In genomic region chr11:117513666-117514065, GRCh38 we compare ENCODE assay signal across 24 cellular contexts.
"Had no signal": no experiment of that assay in that cellular context is flagged by ENCODE, and none has a peak within 500 bp of the region (broad histone marks: within the 10 kb centered on the region; RNA-seq: fewer than 3 reads in every experiment).

No MANE protein-coding gene starts in this region.

- H3K36me3 ChIP-seq: SJSA1 had no signal

- H3K9me3 Mint-ChIP-seq: activated CD4-positive, alpha-beta T cell treated with anti-CD3 and anti-CD28 coated beads, Interleukin-2, amount 10 ng/mL, durations not matched to agents 7 days and 5 days; activated CD8-positive, alpha-beta T cell treated with anti-CD3 and anti-CD28 coated beads for 36 hours; activated naive CD4-positive, alpha-beta T cell treated with anti-CD3 and anti-CD28 coated beads, Interleukin-2, amount 10 ng/mL, durations not matched to agents 7 days and 5 days; activated naive CD8-positive, alpha-beta T cell treated with anti-CD3 and anti-CD28 coated beads for 36 hours; activated T-cell treated with anti-CD3 and anti-CD28 coated beads, Interleukin-2, amount 50 U/mL, for 72 hours; activated T-helper 2 cell treated with anti-CD3 and anti-CD28 coated beads, Interferon-gamma antibody, Interleukin-2, Interleukin-4, amounts not matched to agents 10 μg/mL and 5 μg/mL and 100 μg/mL, durations not matched to agents 14 hours and 24 hours and 36 hours had no signal

- ATAC-seq: activated CD8-positive, alpha-beta T cell treated with anti-CD3 and anti-CD28 coated beads for 36 hours; activated T-cell treated with anti-CD3 and anti-CD28 coated beads, Interleukin-2, amount 50 U/mL, for 72 hours; K562; Panc1 had no signal

- H3K36me3 Mint-ChIP-seq: activated naive CD4-positive, alpha-beta T cell treated with anti-CD3 and anti-CD28 coated beads, Interleukin-2, amount 10 ng/mL, durations not matched to agents 7 days and 5 days; activated naive CD8-positive, alpha-beta T cell treated with anti-CD3 and anti-CD28 coated beads for 36 hours had no signal

- H3K27me3 ChIP-seq: SJSA1 had no signal

- H3K9me3 ChIP-seq: SJSA1 had no signal

- H3K4me3 Mint-ChIP-seq: activated CD4-positive, alpha-beta T cell treated with anti-CD3 and anti-CD28 coated beads, Interleukin-2, amount 10 ng/mL, durations not matched to agents 7 days and 5 days; activated CD8-positive, alpha-beta T cell treated with anti-CD3 and anti-CD28 coated beads for 36 hours; activated naive CD4-positive, alpha-beta T cell treated with anti-CD3 and anti-CD28 coated beads, Interleukin-2, amount 10 ng/mL, durations not matched to agents 7 days and 5 days; activated naive CD8-positive, alpha-beta T cell treated with anti-CD3 and anti-CD28 coated beads for 36 hours; activated T-cell treated with anti-CD3 and anti-CD28 coated beads, Interleukin-2, amount 50 U/mL, for 72 hours had no signal

- H3K27me3 Mint-ChIP-seq: activated CD4-positive, alpha-beta T cell treated with anti-CD3 and anti-CD28 coated beads, Interleukin-2, amount 10 ng/mL, durations not matched to agents 7 days and 5 days; activated CD8-positive, alpha-beta T cell treated with anti-CD3 and anti-CD28 coated beads for 36 hours; activated naive CD8-positive, alpha-beta T cell treated with anti-CD3 and anti-CD28 coated beads for 36 hours had no signal

- DNase-seq: activated CD4-positive, alpha-beta T cell treated with anti-CD3 and anti-CD28 coated beads, Interleukin-2, amount 10 ng/mL, durations not matched to agents 7 days and 5 days; activated CD4-positive, CD25-positive, alpha-beta regulatory T cell; activated CD8-positive, alpha-beta memory T cell treated with anti-CD3 and anti-CD28 coated beads, Interleukin-2, amount 50 U/mL, for 4 hours; activated CD8-positive, alpha-beta T cell treated with anti-CD3 and anti-CD28 coated beads for 36 hours; activated gamma-delta T cell treated with Interleukin-2 at 50 U/mL for 16 hours; activated naive CD4-positive, alpha-beta T cell treated with anti-CD3 and anti-CD28 coated beads, Interleukin-2, amount 10 ng/mL, durations not matched to agents 7 days and 5 days; activated naive CD8-positive, alpha-beta T cell treated with anti-CD3 and anti-CD28 coated beads for 36 hours; activated T-cell treated with anti-CD3 and anti-CD28 coated beads, Interleukin-2, amount 50 U/mL, for 72 hours; Karpas-422; MM.1S; NCI-H1105; NCI-H1436; NCI-H187; NCI-H2081; NCI-H510A treated with DMSO at 0.1 percent for 48 hours; NCI-H69; NK-92 treated with Interleukin-12 subunit alpha and Interleukin-12 subunit beta, amount 100 ng/mL, for 24 hours; OCI-M1; SHP77 had no signal

- FAIRE-seq: K562 had no signal

- H3K4me3 ChIP-seq: K562, SJSA1 had no signal

- H3K4me1 Mint-ChIP-seq: activated CD4-positive, alpha-beta T cell treated with anti-CD3 and anti-CD28 coated beads, Interleukin-2, amount 10 ng/mL, durations not matched to agents 7 days and 5 days; activated naive CD4-positive, alpha-beta T cell treated with anti-CD3 and anti-CD28 coated beads, Interleukin-2, amount 10 ng/mL, durations not matched to agents 7 days and 5 days; activated naive CD8-positive, alpha-beta T cell treated with anti-CD3 and anti-CD28 coated beads for 36 hours had no signal

- H3K27ac Mint-ChIP-seq: activated CD4-positive, alpha-beta T cell treated with anti-CD3 and anti-CD28 coated beads, Interleukin-2, amount 10 ng/mL, durations not matched to agents 7 days and 5 days; activated CD8-positive, alpha-beta T cell treated with anti-CD3 and anti-CD28 coated beads for 36 hours; activated naive CD4-positive, alpha-beta T cell treated with anti-CD3 and anti-CD28 coated beads, Interleukin-2, amount 10 ng/mL, durations not matched to agents 7 days and 5 days; activated naive CD8-positive, alpha-beta T cell treated with anti-CD3 and anti-CD28 coated beads for 36 hours; activated T-cell treated with anti-CD3 and anti-CD28 coated beads, Interleukin-2, amount 50 U/mL, for 72 hours; activated T-helper 2 cell treated with anti-CD3 and anti-CD28 coated beads, Interferon-gamma antibody, Interleukin-2, Interleukin-4, amounts not matched to agents 10 μg/mL and 5 μg/mL and 100 μg/mL, durations not matched to agents 14 hours and 24 hours and 36 hours had no signal

- H3K27ac ChIP-seq: RWPE1, SJSA1 had no signal
